ENCODE assay signal across 2 cellular contexts in genomic region chr15:41936649-41937567, GRCh38.
TF ChIP-seq lines count a peak whose summit lies in the region.

No MANE protein-coding gene starts in this region.

TF ChIP-seq in liver, 16 proteins besides CTCF, POLR2A, EP300 and RAD21 (continued from another document):
- TF ChIP-seq GABPA (IDR thresholded peaks at IDR 0.05 in 1 of 2, conservative IDR thresholded peaks at IDR 0.05 in 1 of 2): peak; percentile 48 to 64
- no peak for TF ChIP-seq SP1 (IDR thresholded peaks at IDR 0.05)

TF ChIP-seq in HepG2, 621 proteins besides CTCF, POLR2A, EP300 and RAD21:
- TF ChIP-seq ZNF292 (CRISPR knock-in tag; IDR thresholded peaks at IDR 0.05; ENCODE audit: borderline replicate concordance, low read depth): no peak
- no peak for TF ChIP-seq TP53 (CRISPR knock-in tag; conservative IDR thresholded peaks at IDR 0.05)
- no peak for TF ChIP-seq ZNF605 (CRISPR knock-in tag; IDR thresholded peaks at IDR 0.05)
- TF ChIP-seq ZNF660 (CRISPR knock-in tag; IDR thresholded peaks at IDR 0.05; ENCODE audit: borderline replicate concordance, low read depth): no peak
- TF ChIP-seq CBX1 (IDR thresholded peaks at IDR 0.05; ENCODE audit: low read depth): no peak
- no peak for TF ChIP-seq PAWR (CRISPR knock-in tag; IDR thresholded peaks at IDR 0.05; ENCODE audit: borderline replicate concordance)
- no peak for TF ChIP-seq IKZF4 (CRISPR knock-in tag; IDR thresholded peaks at IDR 0.05; ENCODE audit: borderline replicate concordance, low read depth, not compliant biosample characterization)
- no peak for TF ChIP-seq ELF4 (CRISPR knock-in tag; IDR thresholded peaks at IDR 0.05; ENCODE audit: borderline replicate concordance)
- TF ChIP-seq ZKSCAN1 (IDR thresholded peaks at IDR 0.05; ENCODE audit: low read length): no peak
- TF ChIP-seq NCOR1 (IDR thresholded peaks at IDR 0.05; ENCODE audit: borderline replicate concordance, low read length): no peak
- TF ChIP-seq ZNF326 (CRISPR knock-in tag; IDR thresholded peaks at IDR 0.05; ENCODE audit: borderline replicate concordance): no peak
- no peak for TF ChIP-seq ZNF136 (CRISPR knock-in tag; IDR thresholded peaks at IDR 0.05; ENCODE audit: low read depth)
- TF ChIP-seq SYNCRIP (IDR thresholded peaks at IDR 0.05; ENCODE audit: insufficient read depth, low read depth, low read length): no peak
- TF ChIP-seq NFRKB (IDR thresholded peaks at IDR 0.05): no peak
- TF ChIP-seq ZNF430 (CRISPR knock-in tag; IDR thresholded peaks at IDR 0.05): no peak
- TF ChIP-seq PCBP2 (optimal IDR thresholded peaks at IDR 0.05; ENCODE audit: low read depth, low read length, poor library complexity, severe bottlenecking): no peak
